ENCODE assay signal across 10 cellular contexts in genomic region chr12:9739404-9740108, GRCh38. TPM values are rescaled to one million over a fixed set of nuclear protein-coding genes. Genes with fewer than 3 reads are reported as not detected.
DNase-seq lines count a peak whose midpoint lies in the region; ATAC-seq and TF ChIP-seq lines count a peak whose summit lies in the region.
"Not testable (repeated sequence)": the region's sequence is repeated elsewhere in the genome, so short reads cannot be mapped to it uniquely, and the experiment has no call there.
"Had no signal": no experiment of that assay in that cellular context is flagged by ENCODE, and none has a peak within 500 bp of the region (broad histone marks: within the 10 kb centered on the region; RNA-seq: fewer than 3 reads in every experiment).

No MANE protein-coding gene starts in this region.

- peaks cover 23% of the 10 kb centered on the region for H3F3A ChIP-seq in SU-DHL-6 (ENCODE audit: insufficient read depth)

- H3K9me3 Mint-ChIP-seq in activated naive CD4-positive, alpha-beta T cell treated with anti-CD3 and anti-CD28 coated beads, Interleukin-2, amount 10 ng/mL, durations not matched to agents 7 days and 5 days, result peaks cover 13% of the 10 kb centered on the region
- not testable (repeated sequence) for H3K9me3 Mint-ChIP-seq in naive thymus-derived CD4-positive, alpha-beta T cell; stimulated activated naive CD8-positive, alpha-beta T cell treated with anti-CD3 and anti-CD28 coated beads, Interleukin-15, Interleukin-2, amounts not matched to agents 100 ng/mL and 50 ng/mL, for 24 hours

- H3K9me2 ChIP-seq in SU-DHL-6 (replicated peaks; ENCODE audit: insufficient read depth, low read length), result not testable (repeated sequence)

- not testable (repeated sequence) for H3K9me3 ChIP-seq in AG04450 (ENCODE audit: control insufficient read depth, insufficient read depth, low read length); SU-DHL-6 (ENCODE audit: insufficient read depth, low read length); left ventricle myocardium inferior (replicated peaks); naive thymus-derived CD4-positive, alpha-beta T cell (ENCODE audit: control insufficient read depth in 2 of 3, low read length in 3 of 3)

- not testable (repeated sequence) for DNase-seq in AG04450 (ENCODE audit: low read depth, low spot score); H7; dorsolateral prefrontal cortex; left ventricle myocardium inferior; naive thymus-derived CD4-positive, alpha-beta T cell
- DNase-seq in activated naive CD4-positive, alpha-beta T cell treated with anti-CD3 and anti-CD28 coated beads, Interleukin-2, amount 10 ng/mL, durations not matched to agents 7 days and 5 days, result peak; percentile 46

- not testable (repeated sequence) for H3K36me3 ChIP-seq in H7 (replicated peaks; ENCODE audit: control insufficient read depth, insufficient read depth, low read length); SU-DHL-6 (ENCODE audit: low read length); left ventricle myocardium inferior; naive thymus-derived CD4-positive, alpha-beta T cell (ENCODE audit: control insufficient read depth in 2 of 3, insufficient read depth in 3 of 3, low read length in 3 of 3)

- not testable (repeated sequence) for H4K20me1 ChIP-seq in SU-DHL-6 (ENCODE audit: low read depth, low read length)

- not testable (repeated sequence) for ATAC-seq in naive thymus-derived CD4-positive, alpha-beta T cell

- intact Hi-C loops in dorsolateral prefrontal cortex (cut with DNase I); left ventricle myocardium inferior (cut with micrococcal nuclease); naive thymus-derived CD4-positive, alpha-beta T cell (cut with micrococcal nuclease): not testable (repeated sequence)

- not testable (repeated sequence) for H3K27ac ChIP-seq in AG04450 (ENCODE audit: low read depth, low read length)
- H3K27ac ChIP-seq in SU-DHL-6 (ENCODE audit: low read depth, low read length), result peak overlapping the region; percentile 61; the same call in 1 of the 2 replicates
- peak overlapping the region in 4 of 59 donors; percentile 22 to 50 (median 31) for H3K27ac ChIP-seq in dorsolateral prefrontal cortex
- peak overlapping the region; percentile 43 for H3K27ac ChIP-seq in left ventricle myocardium inferior (replicated peaks)
- peak overlapping the region; percentile 69 for H3K27ac ChIP-seq in naive thymus-derived CD4-positive, alpha-beta T cell (ENCODE audit: low read depth, low read length)

- H3K4me3 ChIP-seq in AG04450 (ENCODE audit: low read depth, low read length), result peak overlapping the region; percentile 42
- H3K4me3 ChIP-seq in H7 (ENCODE audit: insufficient read depth, low read depth, low read length), result peak overlapping the region; percentile 21; the same call in 1 of the 2 replicates
- H3K4me3 ChIP-seq in SU-DHL-6 (ENCODE audit: insufficient read depth, low read length, poor library complexity, severe bottlenecking); naive thymus-derived CD4-positive, alpha-beta T cell (ENCODE audit: low read length): not testable (repeated sequence)
- H3K4me3 ChIP-seq in dorsolateral prefrontal cortex, result peak overlapping the region in 46 of 59 donors; percentile 8 to 62 (median 39)
- H3K4me3 ChIP-seq in left ventricle myocardium inferior, result peak overlapping the region; percentile 59

- H3K79me2 ChIP-seq in SU-DHL-6 (ENCODE audit: insufficient read depth, low read length), result not testable (repeated sequence)

- TF ChIP-seq CTCF in AG04450 (IDR thresholded peaks at IDR 0.05; ENCODE audit: low read depth, low read length); SU-DHL-6 (IDR thresholded peaks at IDR 0.05; ENCODE audit: insufficient read depth, low read length, poor library complexity, severe bottlenecking); dorsolateral prefrontal cortex (IDR thresholded peaks at IDR 0.05 in 54 of 56, conservative IDR thresholded peaks at IDR 0.05 in 2 of 56; ENCODE audit: low read depth in 1 of 56, partially characterized antibody in 56 of 56); left ventricle myocardium inferior (IDR thresholded peaks at IDR 0.05; ENCODE audit: borderline replicate concordance): not testable (repeated sequence)

- H3K4me1 ChIP-seq in left ventricle myocardium inferior, result peaks cover 13% of the 10 kb centered on the region
- peaks cover 54 to 58% of the 10 kb centered on the region in 2 donors for H3K4me1 ChIP-seq in naive thymus-derived CD4-positive, alpha-beta T cell (ENCODE audit: control insufficient read depth in 2 of 2, insufficient read depth in 2 of 2, low read length in 2 of 2)

- peak overlapping the region; percentile 96 for H3K27ac Mint-ChIP-seq in activated naive CD4-positive, alpha-beta T cell treated with anti-CD3 and anti-CD28 coated beads, Interleukin-2, amount 10 ng/mL, durations not matched to agents 7 days and 5 days
- peak overlapping the region; percentile 19 to 99 (median 96) for H3K27ac Mint-ChIP-seq in naive thymus-derived CD4-positive, alpha-beta T cell
- not testable (repeated sequence) for H3K27ac Mint-ChIP-seq in stimulated activated naive CD8-positive, alpha-beta T cell treated with anti-CD3 and anti-CD28 coated beads, Interleukin-15, Interleukin-2, amounts not matched to agents 100 ng/mL and 50 ng/mL, for 24 hours

- H3K27me3 ChIP-seq in AG04450 (ENCODE audit: control insufficient read depth, insufficient read depth, low read length); H7 (ENCODE audit: control insufficient read depth, insufficient read depth, low read length); SU-DHL-6 (ENCODE audit: low read length); dorsolateral prefrontal cortex; left ventricle myocardium inferior (ENCODE audit: low read depth); naive thymus-derived CD4-positive, alpha-beta T cell (ENCODE audit: control insufficient read depth in 2 of 2, insufficient read depth in 2 of 2, low read length in 2 of 2): not testable (repeated sequence)

- H2AFZ ChIP-seq in SU-DHL-6 (ENCODE audit: low read depth, low read length, severe bottlenecking), result not testable (repeated sequence)

- POLR2A ChIA-PET in AG04450 (lab: Yijun Ruan, JAX), result not testable (repeated sequence)
- POLR2A ChIA-PET in naive thymus-derived CD4-positive, alpha-beta T cell (lab: Charles Lee), result interaction anchor here (0.7 to 16.6 kb wide), 12 partner anchors 9 to 130 kb away, joined by 3 to 271 read pairs (median 5); partner anchors contain the start of genes CD69 and CLEC2B

- CTCF ChIA-PET in AG04450 (lab: Charles Lee), result interaction anchor here (1.0 to 5.5 kb wide), 3 partner anchors 8 to 31 kb away, joined by 3 to 68 read pairs (median 4); no protein-coding TSS in a partner anchor
- CTCF ChIA-PET in activated naive CD4-positive, alpha-beta T cell treated with anti-CD3 and anti-CD28 coated beads, Interleukin-2, amount 10 ng/mL, durations not matched to agents 7 days and 5 days (lab: Charles Lee), result not testable (repeated sequence)
- CTCF ChIA-PET in naive thymus-derived CD4-positive, alpha-beta T cell (lab: Charles Lee), result interaction anchor here (0.7 to 1.6 kb wide), 2 partner anchors 11 to 108 kb away, joined by 3 to 6 read pairs; no protein-coding TSS in a partner anchor

- H3K4me3 Mint-ChIP-seq in activated naive CD4-positive, alpha-beta T cell treated with anti-CD3 and anti-CD28 coated beads, Interleukin-2, amount 10 ng/mL, durations not matched to agents 7 days and 5 days, result peak overlapping the region; percentile 66
- H3K4me3 Mint-ChIP-seq in naive thymus-derived CD4-positive, alpha-beta T cell, result peak overlapping the region in 9 of 10 donors; percentile 34 to 81 (median 69)
- peak overlapping the region; percentile 32 for H3K4me3 Mint-ChIP-seq in stimulated activated naive CD8-positive, alpha-beta T cell treated with anti-CD3 and anti-CD28 coated beads, Interleukin-15, Interleukin-2, amounts not matched to agents 100 ng/mL and 50 ng/mL, for 24 hours

- H3K4me1 Mint-ChIP-seq in activated naive CD4-positive, alpha-beta T cell treated with anti-CD3 and anti-CD28 coated beads, Interleukin-2, amount 10 ng/mL, durations not matched to agents 7 days and 5 days, result peaks cover 76% of the 10 kb centered on the region
- H3K4me1 Mint-ChIP-seq in naive thymus-derived CD4-positive, alpha-beta T cell, result peaks cover 50 to 82% (median 73%) of the 10 kb centered on the region in 7 donors
- peaks cover 73% of the 10 kb centered on the region for H3K4me1 Mint-ChIP-seq in stimulated activated naive CD8-positive, alpha-beta T cell treated with anti-CD3 and anti-CD28 coated beads, Interleukin-15, Interleukin-2, amounts not matched to agents 100 ng/mL and 50 ng/mL, for 24 hours (ENCODE audit: low read depth)

- H3K4me2 ChIP-seq in SU-DHL-6 (ENCODE audit: low read depth, low read length, poor library complexity, severe bottlenecking), result not testable (repeated sequence)

- H3K36me3 Mint-ChIP-seq in activated naive CD4-positive, alpha-beta T cell treated with anti-CD3 and anti-CD28 coated beads, Interleukin-2, amount 10 ng/mL, durations not matched to agents 7 days and 5 days, result peaks cover 23% of the 10 kb centered on the region
- H3K36me3 Mint-ChIP-seq in naive thymus-derived CD4-positive, alpha-beta T cell, result peaks cover 0 to 19% (median 0%) of the 10 kb centered on the region in 5 donors
- H3K36me3 Mint-ChIP-seq in stimulated activated naive CD8-positive, alpha-beta T cell treated with anti-CD3 and anti-CD28 coated beads, Interleukin-15, Interleukin-2, amounts not matched to agents 100 ng/mL and 50 ng/mL, for 24 hours (ENCODE audit: low read depth), result not testable (repeated sequence)

- not testable (repeated sequence) for H3K9ac ChIP-seq in SU-DHL-6 (ENCODE audit: low read length)

- H3K27me3 Mint-ChIP-seq in activated naive CD4-positive, alpha-beta T cell treated with anti-CD3 and anti-CD28 coated beads, Interleukin-2, amount 10 ng/mL, durations not matched to agents 7 days and 5 days; naive thymus-derived CD4-positive, alpha-beta T cell; stimulated activated naive CD8-positive, alpha-beta T cell treated with anti-CD3 and anti-CD28 coated beads, Interleukin-15, Interleukin-2, amounts not matched to agents 100 ng/mL and 50 ng/mL, for 24 hours: not testable (repeated sequence)

RNA-seq across cellular contexts. Expression of gene CLECL1, which starts 6.7 kb away (rescaled TPM):
- polyA plus RNA-seq in AG04450 (2011; rRNA removed), result not detected in 2 replicates
- polyA minus RNA-seq in AG04450 (2011; rRNA and poly(A)+ RNA removed), result not detected in 2 replicates
- total RNA-seq in H7 (2014; rRNA removed; shearing (Covaris generic)), result not detected in 2 replicates
- total RNA-seq in dorsolateral prefrontal cortex (1 to 10 TPM in 17 of 120 experiments, under 1 TPM in 6, not detected in 97; 0.47 to 1.8 (median 1.3) TPM), left ventricle myocardium inferior (not detected)
- total RNA-seq in naive thymus-derived CD4-positive, alpha-beta T cell, result 1 to 10 TPM in 2 of 5 experiments, under 1 TPM in 1, not detected in 2; 0.43 to 6.1 (median 2.5) TPM
- polyA plus RNA-seq in naive thymus-derived CD4-positive, alpha-beta T cell, result under 1 TPM; 0.38 to 0.39 TPM
- total RNA-seq: temporal lobe had no signal
- polyA plus RNA-seq: A549 had no signal

RNA-seq across cellular contexts. Expression of gene CD69, which starts 21.1 kb away (rescaled TPM):
- not detected in 2 replicates for polyA plus RNA-seq in AG04450 (2011; rRNA removed)
- polyA minus RNA-seq in AG04450 (2011; rRNA and poly(A)+ RNA removed), result not detected in 2 replicates
- total RNA-seq in H7 (2014; rRNA removed; shearing (Covaris generic)), result not detected in 2 replicates
- total RNA-seq in dorsolateral prefrontal cortex (1 to 10 TPM in 45 of 120 experiments, under 1 TPM in 44, not detected in 31; 0.29 to 7.2 (median 1.0) TPM), left ventricle myocardium inferior (0.25 TPM)
- 100 to 1,000 TPM in 3 of 5 experiments, 10 to 100 TPM in 2; 25.8 to 588 (median 125) TPM for total RNA-seq in naive thymus-derived CD4-positive, alpha-beta T cell
- 100 to 1,000 TPM; 113 to 201 TPM for polyA plus RNA-seq in naive thymus-derived CD4-positive, alpha-beta T cell
- polyA plus RNA-seq: A549 had no signal
